Comparison of ENCODE assay signal across 8 cellular contexts in the genomic region with DNA sequence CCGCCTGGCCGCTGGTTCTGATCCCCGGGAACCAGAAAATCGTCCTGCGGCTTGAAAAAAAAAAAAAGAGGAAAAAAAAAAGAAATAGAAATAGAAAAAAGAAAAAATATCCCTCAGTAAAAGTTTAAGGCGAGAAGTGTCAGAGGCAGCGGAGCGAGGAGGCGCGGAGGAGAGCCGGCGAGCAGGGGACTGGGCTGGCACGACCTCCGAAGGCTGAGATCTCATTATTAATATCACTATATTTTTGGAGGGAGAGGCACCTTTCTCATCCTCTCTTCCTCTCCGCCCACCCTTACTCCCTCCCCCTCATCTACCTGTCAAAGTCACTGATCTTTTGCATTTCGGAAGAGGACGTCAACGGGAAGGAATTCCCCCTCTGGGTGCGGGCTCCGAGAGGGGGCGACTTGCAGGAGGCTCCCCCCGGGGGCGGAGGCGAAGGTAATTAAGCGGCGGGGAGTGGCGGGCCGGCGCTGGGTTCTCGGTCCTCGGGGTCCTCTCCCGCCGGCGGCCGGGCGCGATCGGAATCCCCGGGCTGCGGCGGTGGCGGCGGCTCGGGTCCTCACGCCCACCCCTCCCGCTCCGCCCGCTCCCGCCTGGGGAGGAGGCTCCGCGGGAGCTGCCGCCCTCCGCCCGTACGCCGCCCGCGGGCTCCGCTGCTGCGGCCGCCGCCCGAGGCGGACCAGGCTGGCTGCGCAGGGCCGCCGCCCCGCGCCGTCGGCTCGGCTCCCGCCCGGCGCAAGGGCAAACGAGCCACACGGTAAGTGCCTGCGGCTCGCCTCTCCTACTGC. TPM values are rescaled to one million over a fixed set of nuclear protein-coding genes. Genes with fewer than 3 reads are reported as not detected.
DNase-seq lines count a peak whose midpoint lies in the region; ATAC-seq, FAIRE-seq and TF ChIP-seq lines count a peak whose summit lies in the region.

A gene (plus strand): TSS at position 337 of the 788 bp plus-strand sequence.

- peak within 1 kb of the TSS; percentile 28 for H3K9ac ChIP-seq in OCI-LY1 (ENCODE audit: low read length)

- no peak within 1 kb of the TSS for H3K27ac ChIP-seq in OCI-LY1 (ENCODE audit: low read depth, low read length, poor library complexity, severe bottlenecking)

- no peak for TF ChIP-seq CTCF in OCI-LY1 (IDR thresholded peaks at IDR 0.05; ENCODE audit: low read length)
- no peak for TF ChIP-seq CTCF in bronchial epithelial cell (IDR thresholded peaks at IDR 0.05; ENCODE audit: insufficient read depth, low read length, severe bottlenecking)
- no peak for TF ChIP-seq CTCF in kidney epithelial cell (IDR thresholded peaks at IDR 0.05; ENCODE audit: insufficient read depth, low read length, poor library complexity, severe bottlenecking)

- DNase-seq in COR-L47 (lab: John Stamatoyannopoulos, UW) (peak; percentile 26), bronchial epithelial cell (ENCODE audit: low read depth) (peak; percentile 13), kidney epithelial cell (ENCODE audit: low read depth) (no peak), DMS153 treated with DMSO at 0.1 percent for 48 hours (lab: John Stamatoyannopoulos, UW; ENCODE audit: unreplicated experiment) (no peak)
- DNase-seq in stimulated activated effector memory CD8-positive, alpha-beta T cell treated with anti-CD3 and anti-CD28 coated beads, Interleukin-12 subunit alpha, Interleukin-12 subunit beta, amount 100 ng/mL, for 72 hours (ENCODE audit: low spot score in 2 of 2) = no peak

- no peaks in the 10 kb centered on the region for H3K79me2 ChIP-seq in OCI-LY1 (ENCODE audit: insufficient read depth, low read length)

- H3K9me3 ChIP-seq in OCI-LY1 (ENCODE audit: low read length) = no peaks in the 10 kb centered on the region

- H3K27ac Mint-ChIP-seq in stimulated activated effector memory CD8-positive, alpha-beta T cell treated with anti-CD3 and anti-CD28 coated beads, Interleukin-12 subunit alpha, Interleukin-12 subunit beta, amount 100 ng/mL, for 72 hours = no peak within 1 kb of the TSS

- H3K4me1 Mint-ChIP-seq in stimulated activated effector memory CD8-positive, alpha-beta T cell treated with anti-CD3 and anti-CD28 coated beads, Interleukin-12 subunit alpha, Interleukin-12 subunit beta, amount 100 ng/mL, for 72 hours = peaks cover 16% of the 10 kb centered on the region

- ATAC-seq in GM21717 (IDR thresholded peaks at IDR 0.05; ENCODE audit: unreplicated experiment) (peak; percentile 39), GM19452 (IDR thresholded peaks at IDR 0.05; ENCODE audit: unreplicated experiment) (no peak)
- peak; percentile 59 for ATAC-seq in stimulated activated effector memory CD8-positive, alpha-beta T cell treated with anti-CD3 and anti-CD28 coated beads, Interleukin-12 subunit alpha, Interleukin-12 subunit beta, amount 100 ng/mL, for 72 hours

- no peaks in the 10 kb centered on the region for H4K20me1 ChIP-seq in OCI-LY1 (ENCODE audit: insufficient read depth, low read length)

- H3K36me3 Mint-ChIP-seq in stimulated activated effector memory CD8-positive, alpha-beta T cell treated with anti-CD3 and anti-CD28 coated beads, Interleukin-12 subunit alpha, Interleukin-12 subunit beta, amount 100 ng/mL, for 72 hours = no peaks in the 10 kb centered on the region

- H3K4me3 ChIP-seq in OCI-LY1 (ENCODE audit: low read depth, low read length, poor library complexity, severe bottlenecking) (peak within 1 kb of the TSS; percentile 60), bronchial epithelial cell (ENCODE audit: low read depth, low read length) (peak within 1 kb of the TSS; percentile 68), kidney epithelial cell (ENCODE audit: low read depth, low read length) (peak within 1 kb of the TSS; percentile 85)

- no peak for FAIRE-seq in bronchial epithelial cell (lab: Jason Lieb, UNC)

- peak within 1 kb of the TSS; percentile 75 for H3K4me3 Mint-ChIP-seq in stimulated activated effector memory CD8-positive, alpha-beta T cell treated with anti-CD3 and anti-CD28 coated beads, Interleukin-12 subunit alpha, Interleukin-12 subunit beta, amount 100 ng/mL, for 72 hours

- no peaks in the 10 kb centered on the region; the same call in 1 of the 2 replicates for H3K27me3 ChIP-seq in OCI-LY1 (ENCODE audit: insufficient read depth, low read length)
- H3K27me3 ChIP-seq in bronchial epithelial cell (ENCODE audit: control insufficient read depth, insufficient read depth, low read length) = no peaks in the 10 kb centered on the region
- H3K27me3 ChIP-seq in kidney epithelial cell (ENCODE audit: control insufficient read depth, insufficient read depth, low read length) = no peaks in the 10 kb centered on the region

- H3K4me1 ChIP-seq in OCI-LY1 (ENCODE audit: insufficient read depth, low read length, severe bottlenecking) = peaks cover 18% of the 10 kb centered on the region

- peak within 1 kb of the TSS; percentile 33; the same call in 1 of the 2 replicates for H2AFZ ChIP-seq in OCI-LY1 (ENCODE audit: low read length)

- H3K9me2 ChIP-seq in OCI-LY1 (ENCODE audit: low read depth, low read length) = no peaks in the 10 kb centered on the region

- H3K36me3 ChIP-seq in OCI-LY1 (ENCODE audit: insufficient read depth, low read length) = no peaks in the 10 kb centered on the region
- no peaks in the 10 kb centered on the region for H3K36me3 ChIP-seq in bronchial epithelial cell (ENCODE audit: control insufficient read depth, insufficient read depth, low read length)
- no peaks in the 10 kb centered on the region for H3K36me3 ChIP-seq in kidney epithelial cell (ENCODE audit: control insufficient read depth, insufficient read depth, low read length)

- no peaks in the 10 kb centered on the region for H3F3A ChIP-seq in OCI-LY1 (ENCODE audit: insufficient read depth, low read length)

- H3K4me2 ChIP-seq in OCI-LY1 (ENCODE audit: low read length) = peak within 1 kb of the TSS; percentile 93

- H3K9me3 Mint-ChIP-seq in stimulated activated effector memory CD8-positive, alpha-beta T cell treated with anti-CD3 and anti-CD28 coated beads, Interleukin-12 subunit alpha, Interleukin-12 subunit beta, amount 100 ng/mL, for 72 hours = no peaks in the 10 kb centered on the region

RNA-seq across cellular contexts. Expression of the gene that starts here (rescaled TPM):
- total RNA-seq in bronchial epithelial cell (2.4 and 5.4 TPM in 2 replicates), kidney epithelial cell (3.7 and 5.2 TPM in 2 replicates)

Comparison
In these comparisons a context has a peak if more than half of its experiments do, and no peak if none do; other contexts are left out.
1. DNase-seq: peak in COR-L47 (single experiment) and bronchial epithelial cell (single experiment); none in kidney epithelial cell (single experiment), stimulated activated effector memory CD8-positive, alpha-beta T cell treated with anti-CD3 and anti-CD28 coated beads, Interleukin-12 subunit alpha, Interleukin-12 subunit beta, amount 100 ng/mL, for 72 hours (0 of 2) and DMS153 treated with DMSO at 0.1 percent for 48 hours (single experiment).
2. Peak in every context shown above with its lines, with median percentiles within 50 percentile points of each other: H3K4me3 ChIP-seq.